31 cellular contexts compared by ENCODE assay signal in genomic region chr1:54978528-54979326, GRCh38. TPM values are rescaled to one million over a fixed set of nuclear protein-coding genes. Genes with fewer than 3 reads are reported as not detected.
"Had no signal": no experiment of that assay in that cellular context is flagged by ENCODE, and none has a peak within 500 bp of the region (broad histone marks: within the 10 kb centered on the region; RNA-seq: fewer than 3 reads in every experiment).

No MANE protein-coding gene starts in this region.

- H3K27me3 ChIP-seq: pancreas had no signal

- H3K9me3 ChIP-seq: colonic mucosa, gastroesophageal sphincter, heart left ventricle, left ventricle myocardium inferior, pancreas, stomach had no signal

- DNase-seq: activated CD4-positive, alpha-beta T cell treated with anti-CD3 and anti-CD28 coated beads, Interleukin-2, amount 10 ng/mL, durations not matched to agents 7 days and 5 days; activated CD4-positive, CD25-positive, alpha-beta regulatory T cell; activated CD8-positive, alpha-beta memory T cell treated with anti-CD3 and anti-CD28 coated beads, Interleukin-2, amount 50 U/mL, for 48 hours; activated CD8-positive, alpha-beta T cell treated with anti-CD3 and anti-CD28 coated beads, Interleukin-2, amount 10 ng/mL, durations not matched to agents 7 days and 5 days; activated effector memory CD4-positive, alpha-beta T cell treated with Interleukin-2 at 50 U/mL for 16 hours; activated naive CD4-positive, alpha-beta T cell treated with anti-CD3 and anti-CD28 coated beads, Interleukin-2, amount 10 ng/mL, durations not matched to agents 7 days and 5 days; activated naive CD8-positive, alpha-beta T cell treated with anti-CD3 and anti-CD28 coated beads, Interleukin-2, amount 50 U/mL, for 24 hours; activated T-cell treated with anti-CD3 and anti-CD28 coated beads, Interleukin-2, amount 50 U/mL, for 48 hours; anterior cingulate cortex; central memory CD4-positive, alpha-beta T cell; colonic mucosa; erythroblast; heart left ventricle; left ventricle myocardium inferior; mammary epithelial cell; naive thymus-derived CD8-positive, alpha-beta T cell; stimulated activated CD4-positive, alpha-beta T cell treated with anti-CD3 and anti-CD28 coated beads, Interleukin-4, amount 100 ng/mL, for 24 hours; T-helper 1 cell; T1000; trophoblast cell had no signal

- H3K27ac Mint-ChIP-seq: activated CD4-positive, alpha-beta T cell treated with anti-CD3 and anti-CD28 coated beads, Interleukin-2, amount 10 ng/mL, durations not matched to agents 7 days and 5 days; activated CD8-positive, alpha-beta T cell treated with anti-CD3 and anti-CD28 coated beads, Interleukin-2, amount 10 ng/mL, durations not matched to agents 7 days and 5 days; activated naive CD4-positive, alpha-beta T cell treated with anti-CD3 and anti-CD28 coated beads, Interleukin-2, amount 10 ng/mL, durations not matched to agents 7 days and 5 days; activated naive CD8-positive, alpha-beta T cell treated with anti-CD3 and anti-CD28 coated beads, Interleukin-2, amount 50 U/mL, for 24 hours; naive thymus-derived CD8-positive, alpha-beta T cell; stimulated activated effector memory CD8-positive, alpha-beta T cell treated with anti-CD3 and anti-CD28 coated beads, Interleukin-12 subunit alpha, Interleukin-12 subunit beta, amount 100 ng/mL, for 72 hours had no signal

- H3K36me3 ChIP-seq: colonic mucosa, gastroesophageal sphincter, heart left ventricle, left ventricle myocardium inferior, pancreas, stomach had no signal

- H3K9me3 Mint-ChIP-seq: activated CD4-positive, alpha-beta T cell treated with anti-CD3 and anti-CD28 coated beads, Interleukin-2, amount 10 ng/mL, durations not matched to agents 7 days and 5 days; activated naive CD4-positive, alpha-beta T cell treated with anti-CD3 and anti-CD28 coated beads, Interleukin-2, amount 10 ng/mL, durations not matched to agents 7 days and 5 days; activated naive CD8-positive, alpha-beta T cell treated with anti-CD3 and anti-CD28 coated beads, Interleukin-2, amount 50 U/mL, for 24 hours; naive thymus-derived CD8-positive, alpha-beta T cell; stimulated activated effector memory CD8-positive, alpha-beta T cell treated with anti-CD3 and anti-CD28 coated beads, Interleukin-12 subunit alpha, Interleukin-12 subunit beta, amount 100 ng/mL, for 72 hours had no signal

- H3K36me3 Mint-ChIP-seq: activated naive CD4-positive, alpha-beta T cell treated with anti-CD3 and anti-CD28 coated beads, Interleukin-2, amount 10 ng/mL, durations not matched to agents 7 days and 5 days; brain; naive thymus-derived CD8-positive, alpha-beta T cell; stimulated activated effector memory CD8-positive, alpha-beta T cell treated with anti-CD3 and anti-CD28 coated beads, Interleukin-12 subunit alpha, Interleukin-12 subunit beta, amount 100 ng/mL, for 72 hours had no signal

- ATAC-seq: activated CD8-positive, alpha-beta T cell treated with anti-CD3 and anti-CD28 coated beads, Interleukin-2, amount 10 ng/mL, durations not matched to agents 7 days and 5 days; gastroesophageal sphincter; heart left ventricle; naive thymus-derived CD8-positive, alpha-beta T cell; pancreas; sciatic nerve; stimulated activated effector memory CD8-positive, alpha-beta T cell treated with anti-CD3 and anti-CD28 coated beads, Interleukin-12 subunit alpha, Interleukin-12 subunit beta, amount 100 ng/mL, for 72 hours had no signal

- H3K4me3 Mint-ChIP-seq: activated CD4-positive, alpha-beta T cell treated with anti-CD3 and anti-CD28 coated beads, Interleukin-2, amount 10 ng/mL, durations not matched to agents 7 days and 5 days; activated CD8-positive, alpha-beta T cell treated with anti-CD3 and anti-CD28 coated beads, Interleukin-2, amount 10 ng/mL, durations not matched to agents 7 days and 5 days; activated naive CD4-positive, alpha-beta T cell treated with anti-CD3 and anti-CD28 coated beads, Interleukin-2, amount 10 ng/mL, durations not matched to agents 7 days and 5 days; activated naive CD8-positive, alpha-beta T cell treated with anti-CD3 and anti-CD28 coated beads, Interleukin-2, amount 50 U/mL, for 24 hours; naive thymus-derived CD8-positive, alpha-beta T cell; stimulated activated effector memory CD8-positive, alpha-beta T cell treated with anti-CD3 and anti-CD28 coated beads, Interleukin-12 subunit alpha, Interleukin-12 subunit beta, amount 100 ng/mL, for 72 hours had no signal

- H3K4me1 Mint-ChIP-seq: activated CD4-positive, alpha-beta T cell treated with anti-CD3 and anti-CD28 coated beads, Interleukin-2, amount 10 ng/mL, durations not matched to agents 7 days and 5 days; activated naive CD4-positive, alpha-beta T cell treated with anti-CD3 and anti-CD28 coated beads, Interleukin-2, amount 10 ng/mL, durations not matched to agents 7 days and 5 days; activated naive CD8-positive, alpha-beta T cell treated with anti-CD3 and anti-CD28 coated beads, Interleukin-2, amount 50 U/mL, for 24 hours; stimulated activated effector memory CD8-positive, alpha-beta T cell treated with anti-CD3 and anti-CD28 coated beads, Interleukin-12 subunit alpha, Interleukin-12 subunit beta, amount 100 ng/mL, for 72 hours had no signal

- H3K4me3 ChIP-seq: colonic mucosa, gastroesophageal sphincter, heart left ventricle, left ventricle myocardium inferior, pancreas, smooth muscle cell, stomach had no signal

- FAIRE-seq: endometrium, pancreas had no signal

- H3K4me1 ChIP-seq: colonic mucosa, pancreas had no signal

- H3K27ac ChIP-seq: colonic mucosa, gastroesophageal sphincter, heart left ventricle, left ventricle myocardium inferior, pancreas, stomach had no signal

RNA-seq across cellular contexts. Expression of gene TMEM61, which starts 1.7 kb away (rescaled TPM):
- total RNA-seq: activated CD4-positive, alpha-beta T cell treated with anti-CD3 and anti-CD28 coated beads, Interleukin-2, amount 10 ng/mL, durations not matched to agents 7 days and 5 days; activated CD8-positive, alpha-beta T cell treated with anti-CD3 and anti-CD28 coated beads, Interleukin-2, amount 10 ng/mL, durations not matched to agents 7 days and 5 days; left ventricle myocardium inferior; naive thymus-derived CD8-positive, alpha-beta T cell; sciatic nerve; temporal lobe had no signal
- polyA plus RNA-seq: heart left ventricle; naive thymus-derived CD8-positive, alpha-beta T cell had no signal

RNA-seq across cellular contexts. Expression of gene BSND, which starts 20.0 kb away (rescaled TPM):
- total RNA-seq: colonic mucosa; gastroesophageal sphincter; heart left ventricle; kidney epithelial cell; left ventricle myocardium inferior; mammary epithelial cell; mucosa of gallbladder; naive thymus-derived CD8-positive, alpha-beta T cell; pancreas; sciatic nerve; smooth muscle cell; stomach; temporal lobe had no signal
- polyA plus RNA-seq: heart left ventricle; mammary epithelial cell; naive thymus-derived CD8-positive, alpha-beta T cell; smooth muscle cell; stomach had no signal
